ENCODE assay signal across 27 cellular contexts in genomic region chr4:74845834-74846233, GRCh38. TPM values are rescaled to one million over a fixed set of nuclear protein-coding genes. Genes with fewer than 3 reads are reported as not detected.
"Had no signal": no experiment of that assay in that cellular context is flagged by ENCODE, and none has a peak within 500 bp of the region (broad histone marks: within the 10 kb centered on the region; RNA-seq: fewer than 3 reads in every experiment).

No MANE protein-coding gene starts in this region.

- H3K4me3 Mint-ChIP-seq: memory B cell; naive thymus-derived CD4-positive, alpha-beta T cell; nephron; neural crest cell; stimulated activated naive CD8-positive, alpha-beta T cell treated with anti-CD3 and anti-CD28 coated beads, Interleukin-15, Interleukin-2, amounts not matched to agents 100 ng/mL and 50 ng/mL, for 24 hours; type B pancreatic cell had no signal

- H3K27ac ChIP-seq: hepatocyte, left ventricle myocardium inferior, parathyroid adenoma, right atrium auricular region, skin epidermis, suprapubic skin, thoracic aorta, tibial artery, uterus had no signal

- H3K4me1 ChIP-seq: left ventricle myocardium inferior, parathyroid adenoma, right atrium auricular region, suprapubic skin, tibial artery, uterus had no signal

- H3K4me2 ChIP-seq: hepatocyte had no signal

- H3K27ac Mint-ChIP-seq: memory B cell; naive thymus-derived CD4-positive, alpha-beta T cell; nephron; stimulated activated naive CD8-positive, alpha-beta T cell treated with anti-CD3 and anti-CD28 coated beads, Interleukin-15, Interleukin-2, amounts not matched to agents 100 ng/mL and 50 ng/mL, for 24 hours; type B pancreatic cell had no signal

- H3K4me3 ChIP-seq: hepatocyte, left ventricle myocardium inferior, lung, mucosa of descending colon, right atrium auricular region, skin epidermis, suprapubic skin, thoracic aorta, tibial artery, uterus had no signal

- H3K36me3 ChIP-seq: left ventricle myocardium inferior, right atrium auricular region, suprapubic skin, thoracic aorta, tibial artery, uterus had no signal

- H3K36me3 Mint-ChIP-seq: memory B cell; naive thymus-derived CD4-positive, alpha-beta T cell; type B pancreatic cell had no signal

- H3K27me3 ChIP-seq: hepatocyte, right atrium auricular region, suprapubic skin, tibial artery, uterus had no signal

- H3K9me3 ChIP-seq: suprapubic skin had no signal

- H3K4me1 Mint-ChIP-seq: memory B cell; naive thymus-derived CD4-positive, alpha-beta T cell; nephron; neural crest cell had no signal

- ATAC-seq: mucosa of descending colon; naive thymus-derived CD4-positive, alpha-beta T cell; sciatic nerve had no signal

- DNase-seq: islet precursor cell; left ventricle myocardium inferior; midbrain; mucosa of descending colon; naive thymus-derived CD4-positive, alpha-beta T cell; nucleus accumbens; stimulated activated CD4-positive, alpha-beta T cell treated with anti-CD3 and anti-CD28 coated beads, Interleukin-12 subunit alpha, Interleukin-12 subunit beta, amount 100 ng/mL, for 4 hours; stimulated activated CD4-positive, alpha-beta T cell treated with anti-CD3 and anti-CD28 coated beads, Interleukin-15, amount 100 ng/mL, for 24 hours; stimulated activated CD4-positive, alpha-beta T cell treated with anti-CD3 and anti-CD28 coated beads, Interleukin-2, amount 100 ng/mL, for 24 hours; stimulated activated CD4-positive, alpha-beta T cell treated with anti-CD3 and anti-CD28 coated beads, Interleukin-4, amount 100 ng/mL, for 1 hour; stimulated activated naive CD4-positive, alpha-beta T cell; tibial artery; uterus had no signal

- H3K27me3 Mint-ChIP-seq: progenitor cell of endocrine pancreas had no signal

- H2AFZ ChIP-seq: hepatocyte, parathyroid adenoma had no signal

- H3K9ac ChIP-seq: parathyroid adenoma had no signal

- H3K79me2 ChIP-seq: hepatocyte, parathyroid adenoma had no signal

RNA-seq across cellular contexts. Expression of gene BTC, which starts 51.5 kb away (rescaled TPM):
- total RNA-seq: naive thymus-derived CD4-positive, alpha-beta T cell; neural crest cell had no signal
- polyA plus RNA-seq: naive thymus-derived CD4-positive, alpha-beta T cell had no signal
